7 cellular contexts compared by ENCODE assay signal in the genomic region with DNA sequence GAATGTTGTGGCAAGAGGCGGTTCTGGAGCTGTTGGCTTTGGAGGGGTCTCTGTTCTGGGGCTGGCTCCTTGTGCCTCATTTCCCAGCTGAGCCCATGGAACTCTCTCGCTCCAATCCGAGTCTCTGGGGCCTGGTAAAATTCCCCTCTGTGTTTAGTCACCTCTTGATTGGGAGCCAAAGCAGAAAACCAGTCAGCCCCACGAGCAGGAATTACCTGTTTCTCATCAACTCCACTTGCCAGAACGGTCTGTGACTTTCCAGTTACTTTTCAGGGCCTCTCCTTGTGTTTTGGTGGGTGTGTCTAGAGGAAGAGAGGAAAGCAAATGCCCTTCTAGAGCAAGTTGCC. TPM values are rescaled to one million over a fixed set of nuclear protein-coding genes. Genes with fewer than 3 reads are reported as not detected.
DNase-seq lines count a peak whose midpoint lies in the region; ATAC-seq and TF ChIP-seq lines count a peak whose summit lies in the region.

No MANE protein-coding gene starts in this region.

- H3K36me3 ChIP-seq in SJCRH30: no peaks in the 10 kb centered on the region

- H3K4me3 Mint-ChIP-seq in effector memory CD8-positive, alpha-beta T cell: peak overlapping the region; percentile 67 to 72
- peak overlapping the region; percentile 60 for H3K4me3 Mint-ChIP-seq in neural crest cell

- H3K27me3 Mint-ChIP-seq in effector memory CD8-positive, alpha-beta T cell: peaks cover 0 to 4% of the 10 kb centered on the region in 2 donors
- peaks cover 28% of the 10 kb centered on the region for H3K27me3 Mint-ChIP-seq in neural crest cell (ENCODE audit: low read depth)

- H3K36me3 Mint-ChIP-seq in effector memory CD8-positive, alpha-beta T cell (ENCODE audit: insufficient read depth): peaks cover 6% of the 10 kb centered on the region
- H3K36me3 Mint-ChIP-seq in neural crest cell (ENCODE audit: low read depth): no peaks in the 10 kb centered on the region

- peaks cover 17 to 20% of the 10 kb centered on the region in 2 donors for H3K4me1 Mint-ChIP-seq in effector memory CD8-positive, alpha-beta T cell (ENCODE audit: low read depth in 2 of 2)
- peaks cover 19% of the 10 kb centered on the region for H3K4me1 Mint-ChIP-seq in neural crest cell

- ATAC-seq in GM21576 (IDR thresholded peaks at IDR 0.05; ENCODE audit: unreplicated experiment) (peak; percentile 1), GM21423 (IDR thresholded peaks at IDR 0.05; ENCODE audit: unreplicated experiment) (no peak), HG02798 (IDR thresholded peaks at IDR 0.05; ENCODE audit: poor library complexity, unreplicated experiment) (no peak)
- no peak for ATAC-seq in effector memory CD8-positive, alpha-beta T cell (replicated peaks)

- H3K9me3 Mint-ChIP-seq in effector memory CD8-positive, alpha-beta T cell: no peaks in the 10 kb centered on the region
- H3K9me3 Mint-ChIP-seq in neural crest cell: no peaks in the 10 kb centered on the region

- peak overlapping the region; percentile 70; the same call in 1 of the 2 replicates for H3K27ac ChIP-seq in SJCRH30

- DNase-seq in SJCRH30: no peak
- DNase-seq in effector memory CD8-positive, alpha-beta T cell: no peak
- DNase-seq in neural crest cell (ENCODE audit: low read depth, low spot score): no peak
- DNase-seq in GM10266 (ENCODE audit: extremely low spot score): no peak

- H3K4me3 ChIP-seq in SJCRH30: peak overlapping the region; percentile 20

- H3K4me1 ChIP-seq in SJCRH30: peaks cover 12% of the 10 kb centered on the region

- H3K9me3 ChIP-seq in SJCRH30 (replicated peaks): no peaks in the 10 kb centered on the region

- H3K27me3 ChIP-seq in SJCRH30: no peaks in the 10 kb centered on the region

- peak overlapping the region; percentile 92 to 99 for H3K27ac Mint-ChIP-seq in effector memory CD8-positive, alpha-beta T cell
- H3K27ac Mint-ChIP-seq in neural crest cell (ENCODE audit: unreplicated experiment): peak overlapping the region; percentile 96

- TF ChIP-seq CTCF in neural crest cell (conservative IDR thresholded peaks at IDR 0.05) (no peak), GM10266 (IDR thresholded peaks at IDR 0.05; ENCODE audit: control insufficient read depth, insufficient read depth, low read depth, missing control alignments) (no peak)

RNA-seq across cellular contexts. Expression of gene S100A11, which starts 10.8 kb away (rescaled TPM):
- 492 and 509 TPM in 2 replicates for total RNA-seq in SJCRH30 (2014; rRNA removed; shearing (Covaris generic))
- 41.6 and 44.7 TPM in 2 replicates for total RNA-seq in neural crest cell

RNA-seq across cellular contexts. Expression of gene TCHHL1, which starts 41.3 kb away (rescaled TPM):
- not detected in 2 replicates for total RNA-seq in SJCRH30 (2014; rRNA removed; shearing (Covaris generic))
- total RNA-seq in neural crest cell: not detected in 2 replicates

RNA-seq across cellular contexts. Expression of gene S100A10, which starts 53.9 kb away (rescaled TPM):
- total RNA-seq in SJCRH30 (2014; rRNA removed; shearing (Covaris generic)): 36.4 and 38.3 TPM in 2 replicates
- 44.8 and 65.6 TPM in 2 replicates for total RNA-seq in neural crest cell

Comparison
In these comparisons a context has a peak if more than half of its experiments do, and no peak if none do; other contexts are left out.
1. RNA of gene S100A11, which starts 10.8 kb away (total RNA-seq): 492 to 509 TPM in SJCRH30; 41.6 to 44.7 TPM in neural crest cell; every median in the first group is over 10 times any median in the second.